ENCODE assay signal across 8 cellular contexts in genomic region chr18:45839415-45840395, GRCh38. TPM values are rescaled to one million over a fixed set of nuclear protein-coding genes. Genes with fewer than 3 reads are reported as not detected.
DNase-seq lines count a peak whose midpoint lies in the region; ATAC-seq, FAIRE-seq and TF ChIP-seq lines count a peak whose summit lies in the region.

No MANE protein-coding gene starts in this region.

- H3K27me3 ChIP-seq in BLaER1 (no peaks in the 10 kb centered on the region), astrocyte (ENCODE audit: insufficient read depth, low read length) (peaks cover 3% of the 10 kb centered on the region)

- no peak overlapping the region for H3K27ac Mint-ChIP-seq in astrocyte (ENCODE audit: unreplicated experiment)
- no peak overlapping the region for H3K27ac Mint-ChIP-seq in type B pancreatic cell

- H3K79me2 ChIP-seq in astrocyte (ENCODE audit: insufficient read depth, low read length), result no peaks in the 10 kb centered on the region

- peak; percentile 68 for ATAC-seq in GM18511 (IDR thresholded peaks at IDR 0.05; ENCODE audit: unreplicated experiment)
- no peak for ATAC-seq in GM21737 (IDR thresholded peaks at IDR 0.05; ENCODE audit: unreplicated experiment)

- H3K27ac ChIP-seq in BLaER1, result no peak overlapping the region
- H3K27ac ChIP-seq in astrocyte (ENCODE audit: low read depth, low read length), result no peak overlapping the region

- H3K36me3 Mint-ChIP-seq in astrocyte (ENCODE audit: low read depth, unreplicated experiment) (peaks cover 3% of the 10 kb centered on the region), type B pancreatic cell (peaks cover under 1% of the 10 kb centered on the region)

- peaks cover 25% of the 10 kb centered on the region for H3K4me1 ChIP-seq in BLaER1
- H3K4me1 ChIP-seq in astrocyte (ENCODE audit: insufficient read depth, low read length), result peaks cover 25% of the 10 kb centered on the region

- H3K36me3 ChIP-seq in BLaER1 (peaks cover 5% of the 10 kb centered on the region; the same call in 1 of the 2 replicates), astrocyte (ENCODE audit: insufficient read depth, low read length) (no peaks in the 10 kb centered on the region)

- H3K9me3 Mint-ChIP-seq in astrocyte (ENCODE audit: unreplicated experiment) (peaks cover 9% of the 10 kb centered on the region), type B pancreatic cell (no peaks in the 10 kb centered on the region)

- H3K4me2 ChIP-seq in BLaER1, result peak overlapping the region; percentile 59
- no peak overlapping the region for H3K4me2 ChIP-seq in astrocyte (ENCODE audit: low read length)

- TF ChIP-seq CTCF in astrocyte (IDR thresholded peaks at IDR 0.05; ENCODE audit: insufficient read depth, low read depth, low read length) (peak; percentile 67), type B pancreatic cell (conservative IDR thresholded peaks at IDR 0.05) (peak; percentile 57)

- H4K20me1 ChIP-seq in BLaER1 (no peaks in the 10 kb centered on the region), astrocyte (ENCODE audit: insufficient read depth, low read length) (no peaks in the 10 kb centered on the region)

- H3K4me3 Mint-ChIP-seq in astrocyte (ENCODE audit: unreplicated experiment) (no peak overlapping the region), type B pancreatic cell (peak overlapping the region; percentile 47)

- peak overlapping the region; percentile 0 for H2AFZ ChIP-seq in astrocyte (ENCODE audit: low read depth, low read length)

- H3K4me3 ChIP-seq in BLaER1 (no peak overlapping the region), astrocyte (ENCODE audit: insufficient read depth, low read depth, low read length) (no peak overlapping the region)

- H3K4me1 Mint-ChIP-seq in astrocyte (ENCODE audit: low read depth, unreplicated experiment) (peaks cover 2% of the 10 kb centered on the region), type B pancreatic cell (ENCODE audit: unreplicated experiment) (no peaks in the 10 kb centered on the region)

- H3K9ac ChIP-seq in BLaER1 (no peak overlapping the region), astrocyte (ENCODE audit: low read length) (no peak overlapping the region)

- peaks cover 33% of the 10 kb centered on the region for H3K27me3 Mint-ChIP-seq in astrocyte (ENCODE audit: low read depth, unreplicated experiment)
- H3K27me3 Mint-ChIP-seq in type B pancreatic cell, result peaks cover 40% of the 10 kb centered on the region

- peak; percentile 29 for FAIRE-seq in astrocyte (lab: Jason Lieb, UNC)

- H3K9me3 ChIP-seq in BLaER1 (peaks cover 23% of the 10 kb centered on the region), astrocyte (ENCODE audit: insufficient read depth, low read depth, low read length) (no peaks in the 10 kb centered on the region)

- DNase-seq in NCI-H1930 (lab: John Stamatoyannopoulos, UW) (peak; percentile 27 to 46), astrocyte (ENCODE audit: low read depth) (peak; percentile 52), inferior parietal cortex (ENCODE audit: extremely low spot score) (peak; percentile 19), type B pancreatic cell (ENCODE audit: extremely low spot score, unreplicated experiment) (no peak)
- no peak for DNase-seq in stimulated activated CD4-positive, alpha-beta T cell treated with anti-CD3 and anti-CD28 coated beads, Interleukin-4, amount 100 ng/mL, for 1 hour

RNA-seq across cellular contexts. Expression of gene SIGLEC15, which starts 14.2 kb away (rescaled TPM):
- total RNA-seq in astrocyte (0.19 and 0.27 TPM in 2 replicates), type B pancreatic cell (ENCODE audit: low replicate concordance) (0.41 and 0.76 TPM in 2 replicates)

Comparison
In these comparisons a context has a peak if more than half of its experiments do, and no peak if none do; other contexts are left out.
1. DNase-seq: peak in NCI-H1930 (2 of 2), astrocyte (single experiment) and inferior parietal cortex (single experiment); none in type B pancreatic cell (single experiment) and stimulated activated CD4-positive, alpha-beta T cell treated with anti-CD3 and anti-CD28 coated beads, Interleukin-4, amount 100 ng/mL, for 1 hour (single experiment).